In genomic region chr9:137275203-137275936, GRCh38 we compare ENCODE assay signal across 3 cellular contexts.
TF ChIP-seq lines count a peak whose summit lies in the region.

No MANE protein-coding gene starts in this region.

TF ChIP-seq in SK-N-SH, 30 proteins besides CTCF, POLR2A, EP300 and RAD21:
- TF ChIP-seq MEF2A (IDR thresholded peaks at IDR 0.05; ENCODE audit: borderline replicate concordance, low read depth) (no peak), GATA2 (CRISPR knock-in tag; IDR thresholded peaks at IDR 0.05) (no peak), FOXJ3 (CRISPR knock-in tag; IDR thresholded peaks at IDR 0.05) (no peak), FOSL2 (IDR thresholded peaks at IDR 0.05; ENCODE audit: borderline replicate concordance, low read depth) (no peak)
TF ChIP-seq in SK-N-SH: peak in this region for 0.

TF ChIP-seq in SK-N-SH treated with all-trans-retinoic acid at 6 μM for 48 hours, 23 proteins besides CTCF, POLR2A, EP300 and RAD21:
- TF ChIP-seq BACH2 (CRISPR knock-in tag; IDR thresholded peaks at IDR 0.05; ENCODE audit: borderline replicate concordance) (no peak), CREB5 (CRISPR knock-in tag; IDR thresholded peaks at IDR 0.05; ENCODE audit: low read depth) (no peak), OSR1 (CRISPR knock-in tag; IDR thresholded peaks at IDR 0.05) (no peak), CSDC2 (CRISPR knock-in tag; IDR thresholded peaks at IDR 0.05) (no peak), ZC3H10 (CRISPR knock-in tag; IDR thresholded peaks at IDR 0.05) (no peak), TOX (CRISPR knock-in tag; IDR thresholded peaks at IDR 0.05; ENCODE audit: borderline replicate concordance) (no peak), ZNF70 (CRISPR knock-in tag; IDR thresholded peaks at IDR 0.05) (no peak)
- TF ChIP-seq, protein P1, sequence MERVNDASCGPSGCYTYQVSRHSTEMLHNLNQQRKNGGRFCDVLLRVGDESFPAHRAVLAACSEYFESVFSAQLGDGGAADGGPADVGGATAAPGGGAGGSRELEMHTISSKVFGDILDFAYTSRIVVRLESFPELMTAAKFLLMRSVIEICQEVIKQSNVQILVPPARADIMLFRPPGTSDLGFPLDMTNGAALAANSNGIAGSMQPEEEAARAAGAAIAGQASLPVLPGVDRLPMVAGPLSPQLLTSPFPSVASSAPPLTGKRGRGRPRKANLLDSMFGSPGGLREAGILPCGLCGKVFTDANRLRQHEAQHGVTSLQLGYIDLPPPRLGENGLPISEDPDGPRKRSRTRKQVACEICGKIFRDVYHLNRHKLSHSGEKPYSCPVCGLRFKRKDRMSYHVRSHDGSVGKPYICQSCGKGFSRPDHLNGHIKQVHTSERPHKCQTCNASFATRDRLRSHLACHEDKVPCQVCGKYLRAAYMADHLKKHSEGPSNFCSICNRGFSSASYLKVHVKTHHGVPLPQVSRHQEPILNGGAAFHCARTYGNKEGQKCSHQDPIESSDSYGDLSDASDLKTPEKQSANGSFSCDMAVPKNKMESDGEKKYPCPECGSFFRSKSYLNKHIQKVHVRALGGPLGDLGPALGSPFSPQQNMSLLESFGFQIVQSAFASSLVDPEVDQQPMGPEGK (CRISPR knock-in tag; IDR thresholded peaks at IDR 0.05; ENCODE audit: borderline replicate concordance), result no peak

TF ChIP-seq in H1, 55 proteins besides CTCF, POLR2A, EP300 and RAD21:
- no peak for TF ChIP-seq ZNF274 (IDR thresholded peaks at IDR 0.05; ENCODE audit: borderline replicate concordance, extremely low read depth, low read length)
- TF ChIP-seq, protein P2, sequence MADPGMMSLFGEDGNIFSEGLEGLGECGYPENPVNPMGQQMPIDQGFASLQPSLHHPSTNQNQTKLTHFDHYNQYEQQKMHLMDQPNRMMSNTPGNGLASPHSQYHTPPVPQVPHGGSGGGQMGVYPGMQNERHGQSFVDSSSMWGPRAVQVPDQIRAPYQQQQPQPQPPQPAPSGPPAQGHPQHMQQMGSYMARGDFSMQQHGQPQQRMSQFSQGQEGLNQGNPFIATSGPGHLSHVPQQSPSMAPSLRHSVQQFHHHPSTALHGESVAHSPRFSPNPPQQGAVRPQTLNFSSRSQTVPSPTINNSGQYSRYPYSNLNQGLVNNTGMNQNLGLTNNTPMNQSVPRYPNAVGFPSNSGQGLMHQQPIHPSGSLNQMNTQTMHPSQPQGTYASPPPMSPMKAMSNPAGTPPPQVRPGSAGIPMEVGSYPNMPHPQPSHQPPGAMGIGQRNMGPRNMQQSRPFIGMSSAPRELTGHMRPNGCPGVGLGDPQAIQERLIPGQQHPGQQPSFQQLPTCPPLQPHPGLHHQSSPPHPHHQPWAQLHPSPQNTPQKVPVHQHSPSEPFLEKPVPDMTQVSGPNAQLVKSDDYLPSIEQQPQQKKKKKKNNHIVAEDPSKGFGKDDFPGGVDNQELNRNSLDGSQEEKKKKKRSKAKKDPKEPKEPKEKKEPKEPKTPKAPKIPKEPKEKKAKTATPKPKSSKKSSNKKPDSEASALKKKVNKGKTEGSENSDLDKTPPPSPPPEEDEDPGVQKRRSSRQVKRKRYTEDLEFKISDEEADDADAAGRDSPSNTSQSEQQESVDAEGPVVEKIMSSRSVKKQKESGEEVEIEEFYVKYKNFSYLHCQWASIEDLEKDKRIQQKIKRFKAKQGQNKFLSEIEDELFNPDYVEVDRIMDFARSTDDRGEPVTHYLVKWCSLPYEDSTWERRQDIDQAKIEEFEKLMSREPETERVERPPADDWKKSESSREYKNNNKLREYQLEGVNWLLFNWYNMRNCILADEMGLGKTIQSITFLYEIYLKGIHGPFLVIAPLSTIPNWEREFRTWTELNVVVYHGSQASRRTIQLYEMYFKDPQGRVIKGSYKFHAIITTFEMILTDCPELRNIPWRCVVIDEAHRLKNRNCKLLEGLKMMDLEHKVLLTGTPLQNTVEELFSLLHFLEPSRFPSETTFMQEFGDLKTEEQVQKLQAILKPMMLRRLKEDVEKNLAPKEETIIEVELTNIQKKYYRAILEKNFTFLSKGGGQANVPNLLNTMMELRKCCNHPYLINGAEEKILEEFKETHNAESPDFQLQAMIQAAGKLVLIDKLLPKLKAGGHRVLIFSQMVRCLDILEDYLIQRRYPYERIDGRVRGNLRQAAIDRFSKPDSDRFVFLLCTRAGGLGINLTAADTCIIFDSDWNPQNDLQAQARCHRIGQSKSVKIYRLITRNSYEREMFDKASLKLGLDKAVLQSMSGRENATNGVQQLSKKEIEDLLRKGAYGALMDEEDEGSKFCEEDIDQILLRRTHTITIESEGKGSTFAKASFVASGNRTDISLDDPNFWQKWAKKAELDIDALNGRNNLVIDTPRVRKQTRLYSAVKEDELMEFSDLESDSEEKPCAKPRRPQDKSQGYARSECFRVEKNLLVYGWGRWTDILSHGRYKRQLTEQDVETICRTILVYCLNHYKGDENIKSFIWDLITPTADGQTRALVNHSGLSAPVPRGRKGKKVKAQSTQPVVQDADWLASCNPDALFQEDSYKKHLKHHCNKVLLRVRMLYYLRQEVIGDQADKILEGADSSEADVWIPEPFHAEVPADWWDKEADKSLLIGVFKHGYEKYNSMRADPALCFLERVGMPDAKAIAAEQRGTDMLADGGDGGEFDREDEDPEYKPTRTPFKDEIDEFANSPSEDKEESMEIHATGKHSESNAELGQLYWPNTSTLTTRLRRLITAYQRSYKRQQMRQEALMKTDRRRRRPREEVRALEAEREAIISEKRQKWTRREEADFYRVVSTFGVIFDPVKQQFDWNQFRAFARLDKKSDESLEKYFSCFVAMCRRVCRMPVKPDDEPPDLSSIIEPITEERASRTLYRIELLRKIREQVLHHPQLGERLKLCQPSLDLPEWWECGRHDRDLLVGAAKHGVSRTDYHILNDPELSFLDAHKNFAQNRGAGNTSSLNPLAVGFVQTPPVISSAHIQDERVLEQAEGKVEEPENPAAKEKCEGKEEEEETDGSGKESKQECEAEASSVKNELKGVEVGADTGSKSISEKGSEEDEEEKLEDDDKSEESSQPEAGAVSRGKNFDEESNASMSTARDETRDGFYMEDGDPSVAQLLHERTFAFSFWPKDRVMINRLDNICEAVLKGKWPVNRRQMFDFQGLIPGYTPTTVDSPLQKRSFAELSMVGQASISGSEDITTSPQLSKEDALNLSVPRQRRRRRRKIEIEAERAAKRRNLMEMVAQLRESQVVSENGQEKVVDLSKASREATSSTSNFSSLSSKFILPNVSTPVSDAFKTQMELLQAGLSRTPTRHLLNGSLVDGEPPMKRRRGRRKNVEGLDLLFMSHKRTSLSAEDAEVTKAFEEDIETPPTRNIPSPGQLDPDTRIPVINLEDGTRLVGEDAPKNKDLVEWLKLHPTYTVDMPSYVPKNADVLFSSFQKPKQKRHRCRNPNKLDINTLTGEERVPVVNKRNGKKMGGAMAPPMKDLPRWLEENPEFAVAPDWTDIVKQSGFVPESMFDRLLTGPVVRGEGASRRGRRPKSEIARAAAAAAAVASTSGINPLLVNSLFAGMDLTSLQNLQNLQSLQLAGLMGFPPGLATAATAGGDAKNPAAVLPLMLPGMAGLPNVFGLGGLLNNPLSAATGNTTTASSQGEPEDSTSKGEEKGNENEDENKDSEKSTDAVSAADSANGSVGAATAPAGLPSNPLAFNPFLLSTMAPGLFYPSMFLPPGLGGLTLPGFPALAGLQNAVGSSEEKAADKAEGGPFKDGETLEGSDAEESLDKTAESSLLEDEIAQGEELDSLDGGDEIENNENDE (IDR thresholded peaks at IDR 0.05; ENCODE audit: insufficient replicate concordance, low read length), result no peak
- TF ChIP-seq SRF (IDR thresholded peaks at IDR 0.05; ENCODE audit: low read depth, low read length), result no peak
- TF ChIP-seq CTBP2 (IDR thresholded peaks at IDR 0.05; ENCODE audit: borderline replicate concordance, insufficient read depth, insufficient read length, low read length), result no peak
- TF ChIP-seq, protein P3, sequence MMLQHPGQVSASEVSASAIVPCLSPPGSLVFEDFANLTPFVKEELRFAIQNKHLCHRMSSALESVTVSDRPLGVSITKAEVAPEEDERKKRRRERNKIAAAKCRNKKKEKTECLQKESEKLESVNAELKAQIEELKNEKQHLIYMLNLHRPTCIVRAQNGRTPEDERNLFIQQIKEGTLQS (IDR thresholded peaks at IDR 0.05; ENCODE audit: insufficient read depth, low read depth, low read length), result no peak
